15 cellular contexts compared by ENCODE assay signal in genomic region chr12:113183030-113183589, GRCh38. TPM values are rescaled to one million over a fixed set of nuclear protein-coding genes. Genes with fewer than 3 reads are reported as not detected.
DNase-seq lines count a peak whose midpoint lies in the region; ATAC-seq and TF ChIP-seq lines count a peak whose summit lies in the region.
"Had no signal": no experiment of that assay in that cellular context is flagged by ENCODE, and none has a peak within 500 bp of the region (broad histone marks: within the 10 kb centered on the region; RNA-seq: fewer than 3 reads in every experiment).

No MANE protein-coding gene starts in this region.

- no peaks in the 10 kb centered on the region for H3K27me3 ChIP-seq in BLaER1
- no peaks in the 10 kb centered on the region for H3K27me3 ChIP-seq in HCT116 (ENCODE audit: insufficient read depth, low read length)
- H3K27me3 ChIP-seq in dorsolateral prefrontal cortex: no peaks in the 10 kb centered on the region
- H3K27me3 ChIP-seq: upper lobe of right lung had no signal

- no peak for DNase-seq in HCT116 (ENCODE audit: low read depth, low spot score)
- DNase-seq in activated naive CD8-positive, alpha-beta T cell treated with anti-CD3 and anti-CD28 coated beads, Interleukin-2, amount 10 ng/mL, durations not matched to agents 7 days and 5 days: no peak
- no peak for DNase-seq in dorsolateral prefrontal cortex
- no peak for DNase-seq in A172 (ENCODE audit: low spot score)
- DNase-seq: activated CD4-positive, CD25-positive, alpha-beta regulatory T cell; islet precursor cell; NCI-H1105; NCI-H510A treated with DMSO at 0.1 percent for 48 hours; Right ventricle myocardium superior; upper lobe of right lung had no signal

- H3K79me2 ChIP-seq in HCT116 (ENCODE audit: insufficient read depth, low read length): peaks cover 86% of the 10 kb centered on the region

- RAD21 ChIA-PET in HCT116 (lab: Charles Lee; ENCODE audit: low non-redundant PET in 1 of 2, low total read pairs in 2 of 2, uncharacterized antibody in 2 of 2, unreplicated experiment in 2 of 2): no interaction called here

- POLR2A ChIA-PET in HCT116 (lab: Charles Lee): no interaction called here
- POLR2A ChIA-PET in activated naive CD8-positive, alpha-beta T cell treated with anti-CD3 and anti-CD28 coated beads, Interleukin-2, amount 10 ng/mL, durations not matched to agents 7 days and 5 days (lab: Charles Lee): interaction anchor here (1.0 kb wide), 1 partner anchor 223 kb away, joined by 3 read pairs; no protein-coding TSS in a partner anchor

- H3K36me3 ChIP-seq in BLaER1 (peaks cover 66% of the 10 kb centered on the region), HCT116 (ENCODE audit: control insufficient read depth in 1 of 2, insufficient read depth in 2 of 2, low read length in 2 of 2) (peaks cover 15 to 43% of the 10 kb centered on the region in 2 experiments)

- no peak for ATAC-seq in HCT116
- ATAC-seq in activated naive CD8-positive, alpha-beta T cell treated with anti-CD3 and anti-CD28 coated beads, Interleukin-2, amount 10 ng/mL, durations not matched to agents 7 days and 5 days (ENCODE audit: low read depth): no peak
- ATAC-seq in HG03565 (IDR thresholded peaks at IDR 0.05; ENCODE audit: unreplicated experiment): no peak
- ATAC-seq: upper lobe of right lung had no signal

- H3K27ac ChIP-seq in BLaER1 (no peak overlapping the region), HCT116 (ENCODE audit: low read depth, low read length) (no peak overlapping the region; the same call in 1 of the 2 replicates), dorsolateral prefrontal cortex (no peak overlapping the region)
- H3K27ac ChIP-seq: upper lobe of right lung had no signal

- TF ChIP-seq CTCF in HCT116 (IDR thresholded peaks at IDR 0.05 in 2 of 3, conservative IDR thresholded peaks at IDR 0.05 in 1 of 3; ENCODE audit: borderline replicate concordance in 1 of 3, insufficient read depth in 1 of 3, low read depth in 2 of 3, low read length in 2 of 3): no peak
- TF ChIP-seq CTCF in dorsolateral prefrontal cortex (IDR thresholded peaks at IDR 0.05 in 54 of 56, conservative IDR thresholded peaks at IDR 0.05 in 2 of 56; ENCODE audit: low read depth in 1 of 56, partially characterized antibody in 56 of 56): no peak

- H3K9ac ChIP-seq in BLaER1: no peak overlapping the region
- 0 out of 2 replicates have a peak overlapping the region, but pooled peaks have one; percentile 100 for H3K9ac ChIP-seq in HCT116 (ENCODE audit: low read length)

- peaks cover 21% of the 10 kb centered on the region for H3K36me3 Mint-ChIP-seq in activated naive CD8-positive, alpha-beta T cell treated with anti-CD3 and anti-CD28 coated beads, Interleukin-2, amount 10 ng/mL, durations not matched to agents 7 days and 5 days

- H3K4me3 Mint-ChIP-seq in activated naive CD8-positive, alpha-beta T cell treated with anti-CD3 and anti-CD28 coated beads, Interleukin-2, amount 10 ng/mL, durations not matched to agents 7 days and 5 days: no peak overlapping the region

- CTCF ChIA-PET in HCT116 (lab: Charles Lee): interaction anchor here (3.7 kb wide), 1 partner anchor 8 kb away, joined by 16 read pairs; no protein-coding TSS in a partner anchor

- no peaks in the 10 kb centered on the region for H3K9me3 ChIP-seq in BLaER1
- H3K9me3 ChIP-seq in HCT116 (ENCODE audit: control insufficient read depth in 1 of 2, insufficient read depth in 1 of 2, low read depth in 1 of 2, low read length in 2 of 2): no peaks in the 10 kb centered on the region
- H3K9me3 ChIP-seq: upper lobe of right lung had no signal

- H3K4me2 ChIP-seq in BLaER1: peak overlapping the region; percentile 84; the same call in 1 of the 2 replicates
- H3K4me2 ChIP-seq in HCT116 (ENCODE audit: low read length): peak overlapping the region; percentile 83

- intact Hi-C loops in HCT116 (cut with micrococcal nuclease) (no loop called here), dorsolateral prefrontal cortex (cut with DNase I) (no loop called here)

- H3K4me1 ChIP-seq in BLaER1: peaks cover 56% of the 10 kb centered on the region
- peaks cover 8 to 37% of the 10 kb centered on the region in 2 experiments; a peak in 3 of 4 replicates for H3K4me1 ChIP-seq in HCT116 (ENCODE audit: control insufficient read depth in 1 of 2, insufficient read depth in 2 of 2, low read length in 2 of 2)

- no peak for TF ChIP-seq RAD21 in HCT116 (IDR thresholded peaks at IDR 0.05; ENCODE audit: low read depth)

- H3K9me2 ChIP-seq in HCT116 (ENCODE audit: insufficient read depth): no peaks in the 10 kb centered on the region

- no peak overlapping the region for H2AFZ ChIP-seq in HCT116 (ENCODE audit: low read depth, low read length, poor library complexity, severe bottlenecking)

- H3K4me1 Mint-ChIP-seq in activated naive CD8-positive, alpha-beta T cell treated with anti-CD3 and anti-CD28 coated beads, Interleukin-2, amount 10 ng/mL, durations not matched to agents 7 days and 5 days: peaks cover 19% of the 10 kb centered on the region

- TF ChIP-seq POLR2A in HCT116 (IDR thresholded peaks at IDR 0.05; ENCODE audit: borderline replicate concordance, extremely low read depth, insufficient read depth, insufficient read length): no peak

- no peaks in the 10 kb centered on the region for H3K9me3 Mint-ChIP-seq in activated naive CD8-positive, alpha-beta T cell treated with anti-CD3 and anti-CD28 coated beads, Interleukin-2, amount 10 ng/mL, durations not matched to agents 7 days and 5 days

- H4K20me1 ChIP-seq in BLaER1: peaks cover 67% of the 10 kb centered on the region
- no peaks in the 10 kb centered on the region; the same call in 1 of the 2 replicates for H4K20me1 ChIP-seq in HCT116 (ENCODE audit: insufficient read depth)

- H3K4me3 ChIP-seq in BLaER1 (no peak overlapping the region), HCT116 (replicated peaks in 1 of 2; ENCODE audit: low read depth in 1 of 2, low read length in 2 of 2) (no peak overlapping the region; a peak in 1 of 4 replicates), dorsolateral prefrontal cortex (no peak overlapping the region)
- H3K4me3 ChIP-seq: upper lobe of right lung had no signal

- H3K27ac Mint-ChIP-seq in activated naive CD8-positive, alpha-beta T cell treated with anti-CD3 and anti-CD28 coated beads, Interleukin-2, amount 10 ng/mL, durations not matched to agents 7 days and 5 days: peak overlapping the region; percentile 58

- BruUV-seq in HCT116 (replicated peaks; lab: Mats Ljungman, UMichigan): no TSS peak

- H3K27me3 Mint-ChIP-seq in activated naive CD8-positive, alpha-beta T cell treated with anti-CD3 and anti-CD28 coated beads, Interleukin-2, amount 10 ng/mL, durations not matched to agents 7 days and 5 days: no peaks in the 10 kb centered on the region

TF ChIP-seq in HCT116, 20 proteins besides CTCF, POLR2A, EP300 and RAD21:
- TF ChIP-seq ELF1 (IDR thresholded peaks at IDR 0.05; ENCODE audit: borderline replicate concordance, low read depth) (no peak), EZH2 (IDR thresholded peaks at IDR 0.05) (no peak), FOSL1 (IDR thresholded peaks at IDR 0.05; ENCODE audit: low read depth) (no peak), JUND (IDR thresholded peaks at IDR 0.05) (no peak), CBX3 (IDR thresholded peaks at IDR 0.05; ENCODE audit: low read depth) (no peak)

RNA-seq across cellular contexts. Expression of gene DDX54, which starts 2.2 kb away (rescaled TPM):
- total RNA-seq in HCT116 (2021; ENCODE audit: unreplicated experiment) (110 TPM), dorsolateral prefrontal cortex (10 to 100 TPM; 20.8 to 54.8 (median 35.0) TPM)
- polyA plus RNA-seq in HCT116 (2012): 69.3 and 81.2 TPM in 2 replicates
- 10 to 100 TPM; 70.1 to 74.2 TPM for total RNA-seq in activated naive CD8-positive, alpha-beta T cell treated with anti-CD3 and anti-CD28 coated beads, Interleukin-2, amount 10 ng/mL, durations not matched to agents 7 days and 5 days
- total RNA-seq in A172 (2014; rRNA removed; shearing (Covaris generic)): 56.4 and 69.1 TPM in 2 replicates

RNA-seq across cellular contexts. Expression of gene RITA1, which starts 2.4 kb away (rescaled TPM):
- 20.7 TPM for total RNA-seq in HCT116 (2021; ENCODE audit: unreplicated experiment)
- 14.2 and 15.8 TPM in 2 replicates for polyA plus RNA-seq in HCT116 (2012)
- total RNA-seq in activated naive CD8-positive, alpha-beta T cell treated with anti-CD3 and anti-CD28 coated beads, Interleukin-2, amount 10 ng/mL, durations not matched to agents 7 days and 5 days: 10 to 100 TPM; 18.5 to 21.5 TPM
- 10 to 100 TPM; 12.4 to 35.1 (median 24.5) TPM for total RNA-seq in dorsolateral prefrontal cortex
- 51.2 and 52.2 TPM in 2 replicates for total RNA-seq in A172 (2014; rRNA removed; shearing (Covaris generic))

RNA-seq across cellular contexts. Expression of gene CFAP73, which starts 33.6 kb away (rescaled TPM):
- 0.34 TPM for total RNA-seq in HCT116 (2021; ENCODE audit: unreplicated experiment)
- 0.17 and 0.40 TPM in 2 replicates for polyA plus RNA-seq in HCT116 (2012)
- total RNA-seq in activated naive CD8-positive, alpha-beta T cell treated with anti-CD3 and anti-CD28 coated beads, Interleukin-2, amount 10 ng/mL, durations not matched to agents 7 days and 5 days: under 1 TPM; 0.55 to 0.65 TPM
- total RNA-seq in dorsolateral prefrontal cortex: 1 to 10 TPM in 28 of 120 experiments, under 1 TPM in 66, not detected in 26; 0.31 to 3.5 (median 0.80) TPM
- 0.22 and 1.2 TPM in 2 replicates for total RNA-seq in A172 (2014; rRNA removed; shearing (Covaris generic))
- total RNA-seq: dermis microvascular lymphatic vessel endothelial cell, fibroblast of villous mesenchyme, H4, Right ventricle myocardium superior, upper lobe of right lung had no signal

RNA-seq across cellular contexts. Expression of gene TPCN1, which starts 38.2 kb away (rescaled TPM):
- total RNA-seq in HCT116 (2021; ENCODE audit: unreplicated experiment): 29.7 TPM
- polyA plus RNA-seq in HCT116 (2012): 23.5 and 29.4 TPM in 2 replicates
- 10 to 100 TPM; 29.9 to 32.0 TPM for total RNA-seq in activated naive CD8-positive, alpha-beta T cell treated with anti-CD3 and anti-CD28 coated beads, Interleukin-2, amount 10 ng/mL, durations not matched to agents 7 days and 5 days
- total RNA-seq in dorsolateral prefrontal cortex: 100 to 1,000 TPM in 13 of 120 experiments, 10 to 100 TPM in 107; 45.9 to 150 (median 76.0) TPM
- total RNA-seq in A172 (2014; rRNA removed; shearing (Covaris generic)): 8.9 and 13.3 TPM in 2 replicates

RNA-seq across cellular contexts. Expression of gene RASAL1, which starts 47.5 kb away (rescaled TPM):
- total RNA-seq in HCT116 (2021; ENCODE audit: unreplicated experiment): 16.0 TPM
- 11.2 and 11.7 TPM in 2 replicates for polyA plus RNA-seq in HCT116 (2012)
- total RNA-seq in activated naive CD8-positive, alpha-beta T cell treated with anti-CD3 and anti-CD28 coated beads, Interleukin-2, amount 10 ng/mL, durations not matched to agents 7 days and 5 days: 1 to 10 TPM; 1.0 to 2.3 TPM
- 10 to 100 TPM; 17.0 to 95.6 (median 38.8) TPM for total RNA-seq in dorsolateral prefrontal cortex
- total RNA-seq in A172 (2014; rRNA removed; shearing (Covaris generic)): not detected in 2 replicates
- total RNA-seq: dermis microvascular lymphatic vessel endothelial cell, fibroblast of villous mesenchyme, Right ventricle myocardium superior had no signal
